In genomic region chrX:47179928-47180255, GRCh38 we compare ENCODE assay signal across 22 cellular contexts. TPM values are rescaled to one million over a fixed set of nuclear protein-coding genes. Genes with fewer than 3 reads are reported as not detected.
DNase-seq lines count a peak whose midpoint lies in the region; ATAC-seq and TF ChIP-seq lines count a peak whose summit lies in the region.
"Had no signal": no experiment of that assay in that cellular context is flagged by ENCODE, and none has a peak within 500 bp of the region (broad histone marks: within the 10 kb centered on the region; RNA-seq: fewer than 3 reads in every experiment).

No MANE protein-coding gene starts in this region.

- no peak overlapping the region for H3K27ac Mint-ChIP-seq in activated naive CD4-positive, alpha-beta T cell treated with anti-CD3 and anti-CD28 coated beads for 36 hours

- H3K4me3 Mint-ChIP-seq in activated naive CD4-positive, alpha-beta T cell treated with anti-CD3 and anti-CD28 coated beads for 36 hours, result no peak overlapping the region
- H3K4me3 Mint-ChIP-seq: CD4-positive, alpha-beta memory T cell had no signal

- in situ Hi-C loops in mammary epithelial cell (cut with MboI; ENCODE audit: low sequenced_read_pairs in 2 of 2), result no loop called here

- no peaks in the 10 kb centered on the region for H3K27me3 Mint-ChIP-seq in activated naive CD4-positive, alpha-beta T cell treated with anti-CD3 and anti-CD28 coated beads for 36 hours (ENCODE audit: low read depth)
- H3K27me3 Mint-ChIP-seq: CD4-positive, alpha-beta memory T cell had no signal

- TF ChIP-seq CTCF in mammary epithelial cell (conservative IDR thresholded peaks at IDR 0.05 in 1 of 2, IDR thresholded peaks at IDR 0.05 in 1 of 2; ENCODE audit: extremely low read depth in 1 of 2, insufficient read depth in 1 of 2, low read depth in 1 of 2, low read length in 2 of 2), result no peak

- H3K4me1 Mint-ChIP-seq in activated naive CD4-positive, alpha-beta T cell treated with anti-CD3 and anti-CD28 coated beads for 36 hours (ENCODE audit: low read depth), result no peaks in the 10 kb centered on the region
- H3K4me1 Mint-ChIP-seq: CD4-positive, alpha-beta memory T cell had no signal

- CTCF ChIA-PET in mammary epithelial cell (lab: Charles Lee; ENCODE audit: low non-redundant PET), result no interaction called here
- CTCF ChIA-PET in activated naive CD4-positive, alpha-beta T cell treated with anti-CD3 and anti-CD28 coated beads for 36 hours (lab: Charles Lee), result no interaction called here

- 91% methylated on average over 5 of the region's 18 CpGs for WGBS in mammary epithelial cell (ENCODE audit: low coverage, missing lambda C conversion rate)
- WGBS in right cardiac atrium, result 93% methylated on average over 18 of the region's 18 CpGs

- DNase-seq in activated effector memory CD4-positive, alpha-beta T cell treated with anti-CD3 and anti-CD28 coated beads, Interleukin-2, amount 50 U/mL, for 16 hours, result peak; percentile 19
- DNase-seq in activated effector memory CD4-positive, alpha-beta T cell treated with Interleukin-2 at 50 U/mL for 16 hours, result no peak
- DNase-seq in mammary epithelial cell (no peak), right cardiac atrium (no peak), putamen (ENCODE audit: low spot score) (no peak)
- no peak for DNase-seq in activated naive CD4-positive, alpha-beta T cell treated with anti-CD3 and anti-CD28 coated beads for 36 hours
- DNase-seq: Calu3; CD4-positive, alpha-beta memory T cell; MV-4-11; NCI-H1417 treated with DMSO at 0.1 percent for 48 hours; NCI-H2029; NCI-H2171; NCI-H446; NCI-H69; NK-92 treated with Interleukin-12 subunit alpha and Interleukin-12 subunit beta, amount 100 ng/mL, for 24 hours; OCI-M1; RPMI8226 had no signal

- dilution Hi-C loops in mammary epithelial cell (cut with HindIII; ENCODE audit: low sequenced_read_pairs), result no loop called here

- intact Hi-C loops in mammary epithelial cell (cut with micrococcal nuclease) (no loop called here), right cardiac atrium (cut with DNase I) (no loop called here)
- intact Hi-C loops in activated naive CD4-positive, alpha-beta T cell treated with anti-CD3 and anti-CD28 coated beads for 36 hours (cut with micrococcal nuclease), result no loop called here

- H3K36me3 ChIP-seq in mammary epithelial cell (ENCODE audit: insufficient read depth, low read length) (peaks cover 6% of the 10 kb centered on the region), skeletal muscle tissue (ENCODE audit: control insufficient read depth in 3 of 3, insufficient read depth in 3 of 3, low read length in 3 of 3) (peaks cover 51 to 53% (median 52%) of the 10 kb centered on the region in 3 donors)

- H3K9me3 Mint-ChIP-seq in activated naive CD4-positive, alpha-beta T cell treated with anti-CD3 and anti-CD28 coated beads for 36 hours, result no peaks in the 10 kb centered on the region
- H3K9me3 Mint-ChIP-seq: CD4-positive, alpha-beta memory T cell had no signal

- H3K9me3 ChIP-seq in mammary epithelial cell (replicated peaks; ENCODE audit: insufficient read depth, low read length) (no peaks in the 10 kb centered on the region), right cardiac atrium (ENCODE audit: control insufficient read depth, low read length) (no peaks in the 10 kb centered on the region), skeletal muscle tissue (ENCODE audit: control insufficient read depth in 3 of 3, low read length in 3 of 3) (no peaks in the 10 kb centered on the region)

- H3K27me3 ChIP-seq in mammary epithelial cell (ENCODE audit: insufficient read depth, low read length) (no peaks in the 10 kb centered on the region), right cardiac atrium (ENCODE audit: control insufficient read depth, insufficient read depth) (no peaks in the 10 kb centered on the region), skeletal muscle tissue (ENCODE audit: control insufficient read depth in 3 of 3, insufficient read depth in 3 of 3, low read length in 3 of 3) (peaks cover 0 to 26% (median 0%) of the 10 kb centered on the region in 3 donors)

- H3K4me1 ChIP-seq in mammary epithelial cell (ENCODE audit: insufficient read depth, low read length), result peaks cover 32% of the 10 kb centered on the region
- H3K4me1 ChIP-seq in right cardiac atrium (ENCODE audit: control insufficient read depth, insufficient read depth, low read length), result no peaks in the 10 kb centered on the region
- H3K4me1 ChIP-seq in skeletal muscle tissue (ENCODE audit: control insufficient read depth in 3 of 3, insufficient read depth in 3 of 3, low read length in 3 of 3), result peaks cover 0 to 9% (median 7%) of the 10 kb centered on the region in 3 donors

- H3K4me3 ChIP-seq in mammary epithelial cell (replicated peaks in 1 of 3; ENCODE audit: insufficient read depth in 1 of 3, low read depth in 2 of 3, low read length in 3 of 3) (no peak overlapping the region), right cardiac atrium (ENCODE audit: low read length) (no peak overlapping the region), skeletal muscle tissue (ENCODE audit: low read length in 3 of 3) (no peak overlapping the region)
- H3K4me3 ChIP-seq: GM23248 had no signal

- H2AFZ ChIP-seq in mammary epithelial cell (ENCODE audit: low read depth, low read length), result no peak overlapping the region
- H2AFZ ChIP-seq: GM23248 had no signal

- no peak overlapping the region for H3K9ac ChIP-seq in mammary epithelial cell (ENCODE audit: insufficient read depth, low read length)
- no peak overlapping the region for H3K9ac ChIP-seq in skeletal muscle tissue (ENCODE audit: low read depth in 1 of 3, low read length in 3 of 3)
- H3K9ac ChIP-seq: GM23248 had no signal

- no peaks in the 10 kb centered on the region for H4K20me1 ChIP-seq in mammary epithelial cell (ENCODE audit: insufficient read depth, low read length)

- peaks cover 23% of the 10 kb centered on the region for H3K36me3 Mint-ChIP-seq in activated naive CD4-positive, alpha-beta T cell treated with anti-CD3 and anti-CD28 coated beads for 36 hours (ENCODE audit: low read depth)

- peak overlapping the region; percentile 7 for H3K4me2 ChIP-seq in mammary epithelial cell (ENCODE audit: insufficient read depth, low read depth, low read length)

- ATAC-seq in right cardiac atrium, result no peak
- no peak for ATAC-seq in GM21529 (IDR thresholded peaks at IDR 0.05; ENCODE audit: unreplicated experiment)
- ATAC-seq: HCT116 had no signal

- BruUV-seq in mammary epithelial cell (replicated peaks; lab: Mats Ljungman, UMichigan), result no TSS peak

- H3K27ac ChIP-seq in mammary epithelial cell (ENCODE audit: insufficient read depth, low read depth, low read length) (peak overlapping the region; percentile 24), right cardiac atrium (ENCODE audit: low read length) (peak overlapping the region; percentile 56), skeletal muscle tissue (ENCODE audit: low read depth, low read length) (peak overlapping the region; percentile 25)
- H3K27ac ChIP-seq: 22Rv1, GM23248 had no signal

- no peaks in the 10 kb centered on the region for H3K79me2 ChIP-seq in mammary epithelial cell (ENCODE audit: insufficient read depth, low read length)

RNA-seq across cellular contexts. Expression of gene UBA1, which starts 13.7 kb away (rescaled TPM):
- 100 to 1,000 TPM; 231 to 360 TPM for total RNA-seq in mammary epithelial cell
- polyA plus RNA-seq in mammary epithelial cell, result 359 TPM
- polyA minus RNA-seq in mammary epithelial cell, result 578 TPM
- 100 to 1,000 TPM; 109 to 130 (median 114) TPM for total RNA-seq in right cardiac atrium
- polyA plus RNA-seq in right cardiac atrium, result 79.5 TPM
- 57.4 TPM for total RNA-seq in skeletal muscle tissue
- total RNA-seq in activated naive CD4-positive, alpha-beta T cell treated with anti-CD3 and anti-CD28 coated beads for 36 hours, result 100 to 1,000 TPM; 246 to 251 TPM

RNA-seq across cellular contexts. Expression of gene RBM10, which starts 34.9 kb away (rescaled TPM):
- 10 to 100 TPM; 33.3 to 42.1 TPM for total RNA-seq in mammary epithelial cell
- 29.7 TPM for polyA plus RNA-seq in mammary epithelial cell
- polyA minus RNA-seq in mammary epithelial cell, result 47.5 TPM
- 10 to 100 TPM; 25.5 to 33.8 (median 28.2) TPM for total RNA-seq in right cardiac atrium
- 22.6 TPM for polyA plus RNA-seq in right cardiac atrium
- total RNA-seq in skeletal muscle tissue, result 30.8 TPM
- 10 to 100 TPM; 65.4 to 65.5 TPM for total RNA-seq in activated naive CD4-positive, alpha-beta T cell treated with anti-CD3 and anti-CD28 coated beads for 36 hours

RNA-seq across cellular contexts. Expression of gene NDUFB11, which starts 35.4 kb away (rescaled TPM):
- total RNA-seq in mammary epithelial cell (10 to 100 TPM; 42.3 to 57.2 TPM), right cardiac atrium (100 to 1,000 TPM; 127 to 152 (median 139) TPM), skeletal muscle tissue (75.2 TPM)
- polyA plus RNA-seq in mammary epithelial cell (52.6 TPM), right cardiac atrium (235 TPM)
- polyA minus RNA-seq in mammary epithelial cell, result 44.4 TPM
- total RNA-seq in activated naive CD4-positive, alpha-beta T cell treated with anti-CD3 and anti-CD28 coated beads for 36 hours, result 10 to 100 TPM; 85.8 to 87.2 TPM

RNA-seq across cellular contexts. Expression of gene CDK16, which starts 38.6 kb away (rescaled TPM):
- total RNA-seq in mammary epithelial cell (100 to 1,000 TPM; 110 to 163 TPM), right cardiac atrium (100 to 1,000 TPM; 108 to 164 (median 120) TPM), skeletal muscle tissue (38.6 TPM)
- polyA plus RNA-seq in mammary epithelial cell (176 TPM), right cardiac atrium (104 TPM)
- polyA minus RNA-seq in mammary epithelial cell, result 203 TPM
- 10 to 100 TPM; 85.3 to 88.3 TPM for total RNA-seq in activated naive CD4-positive, alpha-beta T cell treated with anti-CD3 and anti-CD28 coated beads for 36 hours

RNA-seq across cellular contexts. Expression of gene USP11, which starts 52.9 kb away (rescaled TPM):
- total RNA-seq in mammary epithelial cell (10 to 100 TPM; 23.7 to 27.3 TPM), right cardiac atrium (10 to 100 TPM; 59.6 to 70.4 (median 60.9) TPM), skeletal muscle tissue (61.1 TPM)
- polyA plus RNA-seq in mammary epithelial cell (14.2 TPM), right cardiac atrium (28.3 TPM)
- polyA minus RNA-seq in mammary epithelial cell, result 71.7 TPM
- total RNA-seq in activated naive CD4-positive, alpha-beta T cell treated with anti-CD3 and anti-CD28 coated beads for 36 hours, result 10 to 100 TPM; 12.2 to 12.4 TPM
